ENCODE assay signal across 1 cellular context in the genomic region with DNA sequence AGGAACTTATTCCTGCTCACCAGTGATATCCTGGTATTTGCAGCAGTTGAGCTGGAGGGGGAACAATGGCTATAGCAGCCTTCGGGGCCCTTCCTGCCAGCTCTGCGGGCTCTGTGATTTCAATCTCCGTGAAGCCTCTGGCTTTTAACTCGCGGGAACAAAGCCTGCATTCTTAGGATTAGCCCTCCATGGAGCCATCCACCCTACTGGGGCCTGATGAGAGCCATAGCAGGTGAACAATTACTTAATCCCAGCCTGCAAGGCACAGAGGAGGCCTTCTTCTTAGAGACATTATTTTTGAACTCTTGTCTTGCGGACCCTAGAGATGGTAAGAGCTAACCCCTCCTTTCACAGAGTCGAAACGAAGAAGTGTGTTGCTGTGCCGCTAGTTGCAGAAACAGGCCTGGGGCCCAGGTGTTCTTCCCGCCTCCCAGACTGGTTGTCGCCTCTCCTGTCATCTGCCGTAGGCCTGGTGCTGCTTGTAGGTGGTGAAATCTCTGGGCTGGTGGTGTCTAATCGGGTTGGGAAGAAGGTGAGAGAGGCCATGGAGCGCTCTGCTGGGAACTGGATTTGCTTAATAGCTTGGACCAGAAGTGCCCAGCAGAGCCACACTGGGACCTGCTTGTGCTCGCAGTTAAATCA.
TF ChIP-seq lines count a peak whose summit lies in the region.

No MANE protein-coding gene starts in this region.

TF ChIP-seq in GM23338, 12 proteins besides CTCF, POLR2A, EP300 and RAD21 (continued from another document):
- TF ChIP-seq, protein P1, sequence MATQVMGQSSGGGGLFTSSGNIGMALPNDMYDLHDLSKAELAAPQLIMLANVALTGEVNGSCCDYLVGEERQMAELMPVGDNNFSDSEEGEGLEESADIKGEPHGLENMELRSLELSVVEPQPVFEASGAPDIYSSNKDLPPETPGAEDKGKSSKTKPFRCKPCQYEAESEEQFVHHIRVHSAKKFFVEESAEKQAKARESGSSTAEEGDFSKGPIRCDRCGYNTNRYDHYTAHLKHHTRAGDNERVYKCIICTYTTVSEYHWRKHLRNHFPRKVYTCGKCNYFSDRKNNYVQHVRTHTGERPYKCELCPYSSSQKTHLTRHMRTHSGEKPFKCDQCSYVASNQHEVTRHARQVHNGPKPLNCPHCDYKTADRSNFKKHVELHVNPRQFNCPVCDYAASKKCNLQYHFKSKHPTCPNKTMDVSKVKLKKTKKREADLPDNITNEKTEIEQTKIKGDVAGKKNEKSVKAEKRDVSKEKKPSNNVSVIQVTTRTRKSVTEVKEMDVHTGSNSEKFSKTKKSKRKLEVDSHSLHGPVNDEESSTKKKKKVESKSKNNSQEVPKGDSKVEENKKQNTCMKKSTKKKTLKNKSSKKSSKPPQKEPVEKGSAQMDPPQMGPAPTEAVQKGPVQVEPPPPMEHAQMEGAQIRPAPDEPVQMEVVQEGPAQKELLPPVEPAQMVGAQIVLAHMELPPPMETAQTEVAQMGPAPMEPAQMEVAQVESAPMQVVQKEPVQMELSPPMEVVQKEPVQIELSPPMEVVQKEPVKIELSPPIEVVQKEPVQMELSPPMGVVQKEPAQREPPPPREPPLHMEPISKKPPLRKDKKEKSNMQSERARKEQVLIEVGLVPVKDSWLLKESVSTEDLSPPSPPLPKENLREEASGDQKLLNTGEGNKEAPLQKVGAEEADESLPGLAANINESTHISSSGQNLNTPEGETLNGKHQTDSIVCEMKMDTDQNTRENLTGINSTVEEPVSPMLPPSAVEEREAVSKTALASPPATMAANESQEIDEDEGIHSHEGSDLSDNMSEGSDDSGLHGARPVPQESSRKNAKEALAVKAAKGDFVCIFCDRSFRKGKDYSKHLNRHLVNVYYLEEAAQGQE (IDR thresholded peaks at IDR 0.05; ENCODE audit: unreplicated experiment) = no peak
